8 cellular contexts compared by ENCODE assay signal in genomic region chr22:21643533-21644357, GRCh38. TPM values are rescaled to one million over a fixed set of nuclear protein-coding genes. Genes with fewer than 3 reads are reported as not detected.
DNase-seq lines count a peak whose midpoint lies in the region; FAIRE-seq and TF ChIP-seq lines count a peak whose summit lies in the region.

No MANE protein-coding gene starts in this region.

- peaks cover 8% of the 10 kb centered on the region for H3K27me3 ChIP-seq in iPS-15b (ENCODE audit: control insufficient read depth, insufficient read depth, low read length)

- no peak overlapping the region for H3K9ac ChIP-seq in iPS-15b (ENCODE audit: low read depth, low read length)

- peaks cover 10% of the 10 kb centered on the region for H3K4me1 ChIP-seq in iPS-15b (ENCODE audit: control insufficient read depth, insufficient read depth, low read length)

- H3K9me3 ChIP-seq in iPS-15b (ENCODE audit: control insufficient read depth, insufficient read depth, low read length): no peaks in the 10 kb centered on the region

- peak; percentile 6 for DNase-seq in stimulated activated naive CD4-positive, alpha-beta T cell treated with Interleukin-2 at 50 U/mL for 16 hours (lab: John Stamatoyannopoulos, UW)
- no peak for DNase-seq in stimulated activated naive CD4-positive, alpha-beta T cell (lab: John Stamatoyannopoulos, UW)
- DNase-seq in urothelium cell line (ENCODE audit: low spot score) (no peak), SK-N-DZ (ENCODE audit: low spot score) (no peak), NCI-H2107 (lab: John Stamatoyannopoulos, UW) (no peak)
- no peak for DNase-seq in stimulated activated CD4-positive, alpha-beta T cell treated with anti-CD3 and anti-CD28 coated beads, Interleukin-4, amount 100 ng/mL, for 1 hour

- FAIRE-seq in urothelium cell line (lab: Jason Lieb, UNC): peak; percentile 88

- TF ChIP-seq CTCF in VCaP (conservative IDR thresholded peaks at IDR 0.05): peak; percentile 20; the same call in 1 of the 2 replicates

- peak overlapping the region; percentile 78 for H3K27ac ChIP-seq in VCaP

- peak overlapping the region; percentile 78 for H3K4me3 ChIP-seq in iPS-15b (ENCODE audit: low read depth, low read length)

- peaks cover 10% of the 10 kb centered on the region for H3K36me3 ChIP-seq in iPS-15b (ENCODE audit: control insufficient read depth, insufficient read depth, low read length)

RNA-seq across cellular contexts. Expression of gene SDF2L1, which starts 1.6 kb away (rescaled TPM):
- polyA plus RNA-seq in SK-N-DZ (2014; cell fraction: cytosol; rRNA removed): 29.1 and 31.6 TPM in 2 replicates
- 17.7 and 30.0 TPM in 2 replicates for polyA plus RNA-seq in SK-N-DZ (2014; cell fraction: nucleus; rRNA removed)

RNA-seq across cellular contexts. Expression of gene CCDC116, which starts 11.2 kb away (rescaled TPM):
- 0.06 and 0.07 TPM in 2 replicates for polyA plus RNA-seq in SK-N-DZ (2014; cell fraction: cytosol; rRNA removed)
- 0.62 and 0.68 TPM in 2 replicates for polyA plus RNA-seq in SK-N-DZ (2014; cell fraction: nucleus; rRNA removed)

RNA-seq across cellular contexts. Expression of gene YDJC, which starts 13.9 kb away (rescaled TPM):
- polyA plus RNA-seq in SK-N-DZ (2014; cell fraction: cytosol; rRNA removed): 99.0 and 107 TPM in 2 replicates
- polyA plus RNA-seq in SK-N-DZ (2014; cell fraction: nucleus; rRNA removed): 112 and 140 TPM in 2 replicates

RNA-seq across cellular contexts. Expression of gene PPIL2, which starts 22.1 kb away (rescaled TPM):
- polyA plus RNA-seq in SK-N-DZ (2014; cell fraction: cytosol; rRNA removed): 23.0 and 29.5 TPM in 2 replicates
- polyA plus RNA-seq in SK-N-DZ (2014; cell fraction: nucleus; rRNA removed): 89.9 and 117 TPM in 2 replicates
